Comparison of ENCODE assay signal across 18 cellular contexts in the genomic region with DNA sequence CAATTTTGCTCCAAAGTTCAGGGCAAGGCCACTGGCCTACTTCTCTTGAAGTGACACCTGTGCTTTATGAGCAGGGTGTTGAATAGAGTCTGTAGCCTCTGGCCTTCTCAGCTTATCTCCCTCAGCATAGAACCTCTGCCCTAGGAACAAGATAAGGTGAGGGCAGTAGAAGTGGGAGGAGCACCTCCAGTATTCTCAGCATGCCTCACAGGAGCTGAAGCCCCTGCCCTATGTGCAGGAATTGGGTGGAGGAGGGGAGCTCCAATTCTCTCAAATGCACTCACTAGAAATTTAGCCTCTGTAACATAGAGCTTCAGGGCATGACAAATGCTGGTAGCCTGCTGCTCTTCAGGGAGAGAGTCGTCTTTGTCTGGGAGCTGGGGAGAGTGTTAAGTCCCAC.
DNase-seq lines count a peak whose midpoint lies in the region; ATAC-seq, FAIRE-seq and TF ChIP-seq lines count a peak whose summit lies in the region.
"Had no signal": no experiment of that assay in that cellular context is flagged by ENCODE, and none has a peak within 500 bp of the region (broad histone marks: within the 10 kb centered on the region; RNA-seq: fewer than 3 reads in every experiment).

No MANE protein-coding gene starts in this region.

- H3K27me3 ChIP-seq in GM23338 (ENCODE audit: insufficient read depth), result no peaks in the 10 kb centered on the region
- no peaks in the 10 kb centered on the region; the same call in 1 of the 2 replicates for H3K27me3 ChIP-seq in HUES6 (ENCODE audit: control insufficient read depth, insufficient read depth, low read length)
- no peaks in the 10 kb centered on the region for H3K27me3 ChIP-seq in endodermal cell (ENCODE audit: control insufficient read depth, insufficient read depth, low read length, poor library complexity, severe bottlenecking)

- no peak overlapping the region for H3K27ac Mint-ChIP-seq in GM23338
- no peak overlapping the region for H3K27ac Mint-ChIP-seq in endodermal cell
- peak overlapping the region; percentile 8 for H3K27ac Mint-ChIP-seq in neural crest cell (ENCODE audit: unreplicated experiment)
- H3K27ac Mint-ChIP-seq: CD4-positive, alpha-beta memory T cell had no signal

- DNase-seq in GM23338 (ENCODE audit: low spot score) (no peak), endodermal cell (peak; percentile 41), neural crest cell (ENCODE audit: low read depth, low spot score) (no peak), HTR-8/SVneo (ENCODE audit: insufficient read length, low spot score) (no peak), NCI-H1105 (lab: John Stamatoyannopoulos, UW) (no peak), Kasumi-1 (lab: John Stamatoyannopoulos, UW) (no peak)
- DNase-seq: C1 segment of cervical spinal cord; CD4-positive, alpha-beta memory T cell; COR-L47; DMS153; DND-41; GDM1; GOT3 had no signal

- H3K27me3 Mint-ChIP-seq in GM23338 (ENCODE audit: insufficient read depth, low read depth, poor library complexity) (no peaks in the 10 kb centered on the region), endodermal cell (ENCODE audit: insufficient read depth) (no peaks in the 10 kb centered on the region), neural crest cell (ENCODE audit: low read depth) (no peaks in the 10 kb centered on the region)
- H3K27me3 Mint-ChIP-seq: CD4-positive, alpha-beta memory T cell had no signal

- H3K4me1 Mint-ChIP-seq in GM23338 (peaks cover 21% of the 10 kb centered on the region), endodermal cell (peaks cover 17% of the 10 kb centered on the region), neural crest cell (peaks cover 11% of the 10 kb centered on the region)
- H3K4me1 Mint-ChIP-seq: CD4-positive, alpha-beta memory T cell had no signal

- H3K79me2 ChIP-seq in GM23338 (replicated peaks; ENCODE audit: insufficient read depth), result no peaks in the 10 kb centered on the region

- WGBS in endodermal cell (ENCODE audit: insufficient coverage in 1 of 2, insufficient read length in 1 of 2), 2 experiments, result 39% methylated on average over 1 of the region's 1 CpG; no CpG with 5 or more reads in 1 of the 2 experiments

- H3K36me3 ChIP-seq in GM23338 (ENCODE audit: insufficient read depth) (no peaks in the 10 kb centered on the region), HUES6 (ENCODE audit: control insufficient read depth, insufficient read depth, low read length) (no peaks in the 10 kb centered on the region), endodermal cell (ENCODE audit: control insufficient read depth, insufficient read depth, low read length) (no peaks in the 10 kb centered on the region)

- no peak overlapping the region for H3K4me3 ChIP-seq in GM23338
- H3K4me3 ChIP-seq in HUES6 (ENCODE audit: low read depth, low read length), result peak overlapping the region; percentile 14; the same call in 1 of the 2 replicates
- no peak overlapping the region for H3K4me3 ChIP-seq in endodermal cell (ENCODE audit: low read length)
- H3K4me3 ChIP-seq: GM12878 had no signal

- H3K27ac ChIP-seq in GM23338 (ENCODE audit: low read depth), result no peak overlapping the region
- H3K27ac ChIP-seq in HUES6 (ENCODE audit: low read depth, low read length), result no peak overlapping the region
- H3K27ac ChIP-seq in endodermal cell (ENCODE audit: low read depth, low read length), result no peak overlapping the region

- H3K4me2 ChIP-seq in GM23338, result peak overlapping the region; percentile 41; the same call in 1 of the 2 replicates

- H3K9me3 ChIP-seq in HUES6 (ENCODE audit: control insufficient read depth, insufficient read depth, low read depth, low read length) (no peaks in the 10 kb centered on the region), endodermal cell (ENCODE audit: control insufficient read depth, low read length) (no peaks in the 10 kb centered on the region)

- H3K9me2 ChIP-seq in GM23338 (ENCODE audit: insufficient read depth), result no peaks in the 10 kb centered on the region

- no peak overlapping the region for H3K9ac ChIP-seq in HUES6 (ENCODE audit: low read length)
- no peak overlapping the region for H3K9ac ChIP-seq in endodermal cell (ENCODE audit: extremely low read depth, low read length, poor library complexity, severe bottlenecking)

- no peaks in the 10 kb centered on the region for H4K20me1 ChIP-seq in GM23338 (replicated peaks; ENCODE audit: insufficient read depth)

- TF ChIP-seq CTCF in GM23338 (conservative IDR thresholded peaks at IDR 0.05; ENCODE audit: low read depth in 2 of 2) (no peak), endodermal cell (conservative IDR thresholded peaks at IDR 0.05) (no peak), neural crest cell (conservative IDR thresholded peaks at IDR 0.05) (no peak)

- no peaks in the 10 kb centered on the region for H3K36me3 Mint-ChIP-seq in GM23338 (ENCODE audit: low read depth)
- H3K36me3 Mint-ChIP-seq in endodermal cell (ENCODE audit: low read depth), result no peaks in the 10 kb centered on the region
- peaks cover 3% of the 10 kb centered on the region for H3K36me3 Mint-ChIP-seq in neural crest cell (ENCODE audit: low read depth)
- H3K36me3 Mint-ChIP-seq: CD4-positive, alpha-beta memory T cell had no signal

- H2AFZ ChIP-seq in GM23338, result no peak overlapping the region

- no peak for ATAC-seq in GM23338
- no peak for ATAC-seq in GM21526 (IDR thresholded peaks at IDR 0.05; ENCODE audit: low FRiP score, unreplicated experiment)
- ATAC-seq: GM12878, HCT116 had no signal

- peaks cover 13% of the 10 kb centered on the region for H3K4me1 ChIP-seq in GM23338 (ENCODE audit: insufficient read depth)
- peaks cover 27% of the 10 kb centered on the region for H3K4me1 ChIP-seq in HUES6 (ENCODE audit: control insufficient read depth, insufficient read depth, low read length)
- no peaks in the 10 kb centered on the region for H3K4me1 ChIP-seq in endodermal cell (ENCODE audit: control insufficient read depth, insufficient read depth, low read length)

- no peak for FAIRE-seq in HTR-8/SVneo (lab: Jason Lieb, UNC)
- FAIRE-seq: GM12878, H54 had no signal

- H3K9me3 Mint-ChIP-seq in GM23338 (no peaks in the 10 kb centered on the region), endodermal cell (no peaks in the 10 kb centered on the region), neural crest cell (peaks cover 5% of the 10 kb centered on the region)

- H3F3A ChIP-seq in GM23338 (replicated peaks; ENCODE audit: low read depth), result no peaks in the 10 kb centered on the region

- no peak overlapping the region for H3K4me3 Mint-ChIP-seq in GM23338
- no peak overlapping the region for H3K4me3 Mint-ChIP-seq in endodermal cell
- no peak overlapping the region for H3K4me3 Mint-ChIP-seq in neural crest cell
- H3K4me3 Mint-ChIP-seq: CD4-positive, alpha-beta memory T cell had no signal

TF ChIP-seq in GM23338, 12 proteins besides CTCF, POLR2A, EP300 and RAD21 (continues in another document):
- TF ChIP-seq EZH2 (IDR thresholded peaks at IDR 0.05; ENCODE audit: low read depth, unreplicated experiment) (no peak), ZNF331 (CRISPR knock-in tag; IDR thresholded peaks at IDR 0.05; ENCODE audit: low read depth) (no peak), STAT1 (IDR thresholded peaks at IDR 0.05; ENCODE audit: unreplicated experiment) (no peak)
